15 cellular contexts compared by ENCODE assay signal in genomic region chr17:16243811-16244567, GRCh38. TPM values are rescaled to one million over a fixed set of nuclear protein-coding genes. Genes with fewer than 3 reads are reported as not detected.
A peak's percentile ranks its signal among the peaks of the same experiment; 100 is the strongest.
DNase-seq lines count a peak whose midpoint lies in the region; ATAC-seq and TF ChIP-seq lines count a peak whose summit lies in the region.
"Had no signal": no experiment of that assay in that cellular context is flagged by ENCODE, and none has a peak within 500 bp of the region (broad histone marks: within the 10 kb centered on the region; RNA-seq: fewer than 3 reads in every experiment).

No MANE protein-coding gene starts in this region.

- no peaks in the 10 kb centered on the region for H3K9me3 ChIP-seq in cardiac muscle cell (ENCODE audit: low read depth)
- H3K9me3 ChIP-seq in left ventricle myocardium inferior (replicated peaks), result no peaks in the 10 kb centered on the region
- H3K9me3 ChIP-seq in transverse colon, result no peaks in the 10 kb centered on the region
- H3K9me3 ChIP-seq: esophagus squamous epithelium, heart left ventricle had no signal

- peaks cover 4% of the 10 kb centered on the region for H3K36me3 Mint-ChIP-seq in WTC11

- in situ Hi-C loops in transverse colon (cut with MboI; ENCODE audit: low pct_ligation_motif_present in 1 of 4, low pct_unique_long_range_greater_than_20kb in 1 of 4, low sequenced_read_pairs in 3 of 4), result no loop called here

- peak; percentile 73 for ATAC-seq in WTC11
- ATAC-seq: heart left ventricle, Panc1 had no signal

- H3K27me3 ChIP-seq in cardiac muscle cell (no peaks in the 10 kb centered on the region), left ventricle myocardium inferior (ENCODE audit: low read depth) (no peaks in the 10 kb centered on the region), transverse colon (no peaks in the 10 kb centered on the region)
- H3K27me3 ChIP-seq: dorsolateral prefrontal cortex, esophagus squamous epithelium, heart left ventricle had no signal

- H3K27ac Mint-ChIP-seq in WTC11, result peak overlapping the region; percentile 79

- DNase-seq in cardiac muscle cell (ENCODE audit: low read depth in 1 of 2, low spot score in 1 of 2) (no peak), left ventricle myocardium inferior (no peak), WTC11 (ENCODE audit: low spot score) (no peak), iPS DF 19.7 (ENCODE audit: low read depth, low spot score) (peak; percentile 7), transverse colon (peak; percentile 23), coronary artery (ENCODE audit: low spot score) (no peak), NCI-H128 (lab: John Stamatoyannopoulos, UW; ENCODE audit: unreplicated experiment) (no peak), GF-D8 (lab: John Stamatoyannopoulos, UW) (no peak)
- DNase-seq: dorsolateral prefrontal cortex, esophagus squamous epithelium, heart left ventricle, kidney glomerular epithelial cell, NCI-H2107, NCI-H69 had no signal

- H3K4me1 Mint-ChIP-seq in WTC11, result peaks cover 12% of the 10 kb centered on the region

- TF ChIP-seq CTCF in cardiac muscle cell (IDR thresholded peaks at IDR 0.05; ENCODE audit: low read depth, low read length) (no peak), left ventricle myocardium inferior (IDR thresholded peaks at IDR 0.05; ENCODE audit: borderline replicate concordance) (no peak), WTC11 (IDR thresholded peaks at IDR 0.05) (no peak), transverse colon (IDR thresholded peaks at IDR 0.05) (no peak), coronary artery (IDR thresholded peaks at IDR 0.05) (no peak)

- H3K4me1 ChIP-seq in cardiac muscle cell (ENCODE audit: low read depth) (no peaks in the 10 kb centered on the region), left ventricle myocardium inferior (no peaks in the 10 kb centered on the region), transverse colon (peaks cover 0 to 31% (median 14%) of the 10 kb centered on the region in 4 donors)
- H3K4me1 ChIP-seq: esophagus squamous epithelium, heart left ventricle had no signal

- CTCF ChIA-PET in WTC11 (lab: Charles Lee), result interaction anchor here (1.9 kb wide), 1 partner anchor 42 kb away, joined by 5 read pairs; no protein-coding TSS in a partner anchor

- no peak overlapping the region for H3K4me3 Mint-ChIP-seq in WTC11

- no peak overlapping the region for H3K4me3 ChIP-seq in cardiac muscle cell
- H3K4me3 ChIP-seq in left ventricle myocardium inferior, result no peak overlapping the region
- H3K4me3 ChIP-seq in transverse colon, result no peak overlapping the region
- no peak overlapping the region for H3K4me3 ChIP-seq in coronary artery
- H3K4me3 ChIP-seq: dorsolateral prefrontal cortex, esophagus squamous epithelium, heart left ventricle had no signal

- WGBS in transverse colon (ENCODE audit: low coverage in 1 of 2), 2 donors, result 71 to 73% methylated on average over 7 to 9 of the region's 9 CpGs

- H3K36me3 ChIP-seq in cardiac muscle cell (no peaks in the 10 kb centered on the region), left ventricle myocardium inferior (no peaks in the 10 kb centered on the region), transverse colon (no peaks in the 10 kb centered on the region)
- H3K36me3 ChIP-seq: heart left ventricle had no signal

- POLR2A ChIA-PET in WTC11 (lab: Charles Lee), result no interaction called here

- intact Hi-C loops in left ventricle myocardium inferior (cut with micrococcal nuclease), result no loop called here
- intact Hi-C loops in transverse colon (cut with DNase I; ENCODE audit: low total_unique reads), result no loop called here

- no peak for TF ChIP-seq EP300 in transverse colon (IDR thresholded peaks at IDR 0.05; ENCODE audit: low read depth)

- H3K9me3 Mint-ChIP-seq in WTC11, result 0 out of 2 replicates have a peak, but pooled peaks cover 3% of the 10 kb centered on the region

- no peaks in the 10 kb centered on the region for H3K27me3 Mint-ChIP-seq in WTC11 (ENCODE audit: low read depth)

- H3K27ac ChIP-seq in cardiac muscle cell, result peak overlapping the region; percentile 30
- H3K27ac ChIP-seq in left ventricle myocardium inferior (replicated peaks), result no peak overlapping the region
- H3K27ac ChIP-seq in transverse colon, result no peak overlapping the region
- H3K27ac ChIP-seq in coronary artery, result no peak overlapping the region
- H3K27ac ChIP-seq: dorsolateral prefrontal cortex, esophagus squamous epithelium, heart left ventricle had no signal

- TF ChIP-seq POLR2A in transverse colon (IDR thresholded peaks at IDR 0.05), result no peak

TF ChIP-seq in WTC11, 78 proteins besides CTCF, POLR2A, EP300 and RAD21 (continues in another document):
- TF ChIP-seq ATF1 (CRISPR knock-in tag; IDR thresholded peaks at IDR 0.05), result no peak
- no peak for TF ChIP-seq IRF2 (CRISPR knock-in tag; IDR thresholded peaks at IDR 0.05; ENCODE audit: borderline replicate concordance, low read depth)
- TF ChIP-seq, protein P1, sequence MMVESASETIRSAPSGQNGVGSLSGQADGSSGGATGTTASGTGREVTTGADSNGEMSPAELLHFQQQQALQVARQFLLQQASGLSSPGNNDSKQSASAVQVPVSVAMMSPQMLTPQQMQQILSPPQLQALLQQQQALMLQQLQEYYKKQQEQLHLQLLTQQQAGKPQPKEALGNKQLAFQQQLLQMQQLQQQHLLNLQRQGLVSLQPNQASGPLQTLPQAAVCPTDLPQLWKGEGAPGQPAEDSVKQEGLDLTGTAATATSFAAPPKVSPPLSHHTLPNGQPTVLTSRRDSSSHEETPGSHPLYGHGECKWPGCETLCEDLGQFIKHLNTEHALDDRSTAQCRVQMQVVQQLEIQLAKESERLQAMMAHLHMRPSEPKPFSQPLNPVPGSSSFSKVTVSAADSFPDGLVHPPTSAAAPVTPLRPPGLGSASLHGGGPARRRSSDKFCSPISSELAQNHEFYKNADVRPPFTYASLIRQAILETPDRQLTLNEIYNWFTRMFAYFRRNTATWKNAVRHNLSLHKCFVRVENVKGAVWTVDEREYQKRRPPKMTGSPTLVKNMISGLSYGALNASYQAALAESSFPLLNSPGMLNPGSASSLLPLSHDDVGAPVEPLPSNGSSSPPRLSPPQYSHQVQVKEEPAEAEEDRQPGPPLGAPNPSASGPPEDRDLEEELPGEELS (CRISPR knock-in tag; IDR thresholded peaks at IDR 0.05), result no peak
- no peak for TF ChIP-seq CREB1 (CRISPR knock-in tag; IDR thresholded peaks at IDR 0.05)
- no peak for TF ChIP-seq ATF3 (CRISPR knock-in tag; conservative IDR thresholded peaks at IDR 0.05)
- TF ChIP-seq ARID4B (CRISPR knock-in tag; IDR thresholded peaks at IDR 0.05; ENCODE audit: borderline replicate concordance), result no peak
- TF ChIP-seq, protein P2, sequence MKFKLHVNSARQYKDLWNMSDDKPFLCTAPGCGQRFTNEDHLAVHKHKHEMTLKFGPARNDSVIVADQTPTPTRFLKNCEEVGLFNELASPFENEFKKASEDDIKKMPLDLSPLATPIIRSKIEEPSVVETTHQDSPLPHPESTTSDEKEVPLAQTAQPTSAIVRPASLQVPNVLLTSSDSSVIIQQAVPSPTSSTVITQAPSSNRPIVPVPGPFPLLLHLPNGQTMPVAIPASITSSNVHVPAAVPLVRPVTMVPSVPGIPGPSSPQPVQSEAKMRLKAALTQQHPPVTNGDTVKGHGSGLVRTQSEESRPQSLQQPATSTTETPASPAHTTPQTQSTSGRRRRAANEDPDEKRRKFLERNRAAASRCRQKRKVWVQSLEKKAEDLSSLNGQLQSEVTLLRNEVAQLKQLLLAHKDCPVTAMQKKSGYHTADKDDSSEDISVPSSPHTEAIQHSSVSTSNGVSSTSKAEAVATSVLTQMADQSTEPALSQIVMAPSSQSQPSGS (CRISPR knock-in tag; IDR thresholded peaks at IDR 0.05; ENCODE audit: borderline replicate concordance, low read depth), result no peak

RNA-seq across cellular contexts. Expression of gene PIGL, which starts 27.0 kb away (rescaled TPM):
- total RNA-seq in cardiac muscle cell, result 27.0 and 67.4 TPM in 2 replicates
- 28.8 and 49.6 TPM in 2 replicates for polyA plus RNA-seq in cardiac muscle cell
- 7.1 TPM for total RNA-seq in left ventricle myocardium inferior
- 24.5 to 44.1 TPM (median 28.1 TPM) in 3 replicates for total RNA-seq in WTC11 (2021)
- total RNA-seq in transverse colon, result 100 to 1,000 TPM in 2 of 4 donors, 10 to 100 TPM in 2; 60.9 to 142 (median 101) TPM

RNA-seq across cellular contexts. Expression of gene NCOR1, which starts 28.7 kb away (rescaled TPM):
- total RNA-seq in cardiac muscle cell (91.4 and 119 TPM in 2 replicates), left ventricle myocardium inferior (60.1 TPM), WTC11 (2021) (107 to 124 TPM (median 116 TPM) in 3 replicates), transverse colon (100 to 1,000 TPM; 267 to 519 (median 376) TPM)
- polyA plus RNA-seq in cardiac muscle cell, result 109 and 139 TPM in 2 replicates

Comparison
In these comparisons a context has a peak if more than half of its experiments do, and no peak if none do; other contexts are left out.
1. DNase-seq: peak in iPS DF 19.7 (single experiment) and transverse colon (single experiment); none in cardiac muscle cell (0 of 2), left ventricle myocardium inferior (single experiment), WTC11 (single experiment), coronary artery (single experiment), NCI-H128 (single experiment) and GF-D8 (single experiment).